ENCODE assay signal across 8 cellular contexts in genomic region chr11:66844496-66845142, GRCh38. TPM values are rescaled to one million over a fixed set of nuclear protein-coding genes. Genes with fewer than 3 reads are reported as not detected.
DNase-seq lines count a peak whose midpoint lies in the region; ATAC-seq and TF ChIP-seq lines count a peak whose summit lies in the region.

No MANE protein-coding gene starts in this region.

- DNase-seq in CD4-positive, alpha-beta T cell: no peak
- DNase-seq in NB4 (ENCODE audit: low read depth): peak; percentile 0
- DNase-seq in colonic mucosa: no peak
- no peak for DNase-seq in nephron progenitor cell
- no peak for DNase-seq in HUDEP-2 (lab: John Stamatoyannopoulos, UW; ENCODE audit: unreplicated experiment in 76 of 76)
- no peak for DNase-seq in NK-92 treated with Interleukin-12 subunit alpha and Interleukin-12 subunit beta, amount 100 ng/mL, for 24 hours (lab: John Stamatoyannopoulos, UW)
- DNase-seq in activated effector memory CD4-positive, alpha-beta T cell treated with Interleukin-2 at 50 U/mL for 16 hours: no peak

- no peaks in the 10 kb centered on the region for H3K27me3 Mint-ChIP-seq in CD4-positive, alpha-beta T cell
- H3K27me3 Mint-ChIP-seq in nephron progenitor cell (ENCODE audit: low read depth, poor library complexity): no peaks in the 10 kb centered on the region

- no peak for TF ChIP-seq CTCF in CD4-positive, alpha-beta T cell (IDR thresholded peaks at IDR 0.05)
- TF ChIP-seq CTCF in NB4 (IDR thresholded peaks at IDR 0.05; ENCODE audit: low read depth, low read length) (no peak), colonic mucosa (IDR thresholded peaks at IDR 0.05) (no peak), nephron progenitor cell (IDR thresholded peaks at IDR 0.05) (no peak)

- H3K4me1 Mint-ChIP-seq in CD4-positive, alpha-beta T cell (ENCODE audit: low read depth): peaks cover 44% of the 10 kb centered on the region
- peaks cover 30% of the 10 kb centered on the region for H3K4me1 Mint-ChIP-seq in nephron progenitor cell

- no peak for ATAC-seq in CD4-positive, alpha-beta T cell (ENCODE audit: poor library complexity)
- ATAC-seq in activated CD4-positive, CD25-positive, alpha-beta regulatory T cell treated with anti-CD3 and anti-CD28 coated beads, Interleukin-2, amount 50 U/mL, for 24 hours: no peak

- peak overlapping the region in 1 of 2 donors; percentile 100 for H3K9ac ChIP-seq in colonic mucosa (ENCODE audit: low read depth in 2 of 2, low read length in 2 of 2)

- H3K36me3 Mint-ChIP-seq in CD4-positive, alpha-beta T cell (ENCODE audit: low read depth): peaks cover 45% of the 10 kb centered on the region
- peaks cover 6% of the 10 kb centered on the region for H3K36me3 Mint-ChIP-seq in nephron progenitor cell (ENCODE audit: low read depth)

- H3K27me3 ChIP-seq in CD4-positive, alpha-beta T cell (ENCODE audit: control insufficient read depth, insufficient read depth, low read length): no peaks in the 10 kb centered on the region
- H3K27me3 ChIP-seq in colonic mucosa: no peaks in the 10 kb centered on the region

- H3K4me3 Mint-ChIP-seq in CD4-positive, alpha-beta T cell: peak overlapping the region; percentile 94
- H3K4me3 Mint-ChIP-seq in nephron progenitor cell: peak overlapping the region; percentile 94

- H3K4me1 ChIP-seq in colonic mucosa: peaks cover 12% of the 10 kb centered on the region

- H3K4me3 ChIP-seq in NB4 (ENCODE audit: low read depth, low read length) (peak overlapping the region; percentile 96), colonic mucosa (peak overlapping the region; percentile 98)

- no peaks in the 10 kb centered on the region for H3K9me3 ChIP-seq in CD4-positive, alpha-beta T cell (ENCODE audit: control insufficient read depth, low read length)
- no peaks in the 10 kb centered on the region for H3K9me3 ChIP-seq in colonic mucosa

- H3K27ac ChIP-seq in CD4-positive, alpha-beta T cell (ENCODE audit: low read depth, low read length): no peak overlapping the region
- H3K27ac ChIP-seq in colonic mucosa: no peak overlapping the region

- intact Hi-C loops in CD4-positive, alpha-beta T cell (cut with DNase I, micrococcal nuclease): loop anchor here in 1 of 2 experiments (5.0 kb wide), 1 partner anchor 113 kb away; the partner anchor contains the start of gene PC
- intact Hi-C loops in colonic mucosa (cut with DNase I): no loop called here

- H3K9me3 Mint-ChIP-seq in CD4-positive, alpha-beta T cell: no peaks in the 10 kb centered on the region
- H3K9me3 Mint-ChIP-seq in nephron progenitor cell: no peaks in the 10 kb centered on the region

- CTCF ChIA-PET in CD4-positive, alpha-beta T cell (lab: Charles Lee): no interaction called here

- TF ChIP-seq POLR2A in NB4 (IDR thresholded peaks at IDR 0.05; ENCODE audit: extremely low read depth, insufficient read length): no peak

- POLR2A ChIA-PET in CD4-positive, alpha-beta T cell (lab: Charles Lee): interaction anchor here (0.6 to 6.0 kb wide), 7 partner anchors 10 to 569 kb away, joined by 3 to 47 read pairs (median 3); partner anchors contain the start of genes MRPL11, PC and RBM4B

- peak overlapping the region; percentile 96 for H3K27ac Mint-ChIP-seq in CD4-positive, alpha-beta T cell
- H3K27ac Mint-ChIP-seq in nephron progenitor cell: peak overlapping the region; percentile 87

- H3K36me3 ChIP-seq in colonic mucosa: peaks cover 10% of the 10 kb centered on the region

RNA-seq across cellular contexts. Expression of gene RCE1, which starts 1.4 kb away (rescaled TPM):
- total RNA-seq in CD4-positive, alpha-beta T cell: 10 to 100 TPM; 60.1 to 63.0 TPM
- total RNA-seq in colonic mucosa: 10 to 100 TPM; 27.0 to 35.9 TPM

RNA-seq across cellular contexts. Expression of gene LRFN4, which starts 12.2 kb away (rescaled TPM):
- 1 to 10 TPM; 1.6 to 2.5 TPM for total RNA-seq in CD4-positive, alpha-beta T cell
- total RNA-seq in colonic mucosa: 10 to 100 TPM; 20.7 to 51.7 TPM

Comparison
In these comparisons a context has a peak if more than half of its experiments do, and no peak if none do; other contexts are left out.
1. RNA of gene LRFN4, which starts 12.2 kb away (total RNA-seq): 20.7 to 51.7 TPM in colonic mucosa; 1.6 to 2.5 TPM in CD4-positive, alpha-beta T cell; every median in the first group is over 4 times any median in the second.